ENCODE assay signal across 1 cellular context in the genomic region with DNA sequence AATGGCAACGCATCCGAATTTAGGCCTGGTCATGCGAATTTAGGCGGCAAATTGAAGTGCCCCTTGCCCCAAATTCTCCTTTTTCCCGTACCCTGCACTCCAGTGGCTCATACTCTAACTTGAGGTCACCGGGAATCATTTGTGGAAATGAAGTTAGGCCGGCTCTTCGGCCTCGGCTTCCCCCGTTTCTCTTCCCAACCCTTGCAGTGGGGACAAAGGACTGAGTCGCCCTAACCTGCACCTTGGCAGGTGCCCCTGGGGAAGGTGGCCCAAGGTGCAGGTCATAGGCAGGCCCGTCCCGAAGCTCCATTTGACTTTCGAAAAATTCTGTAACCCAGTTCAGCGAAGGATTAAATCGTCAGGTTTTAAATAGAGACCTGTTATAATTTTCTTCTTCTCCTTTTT.
TF ChIP-seq lines count a peak whose summit lies in the region.

No MANE protein-coding gene starts in this region.

TF ChIP-seq in HepG2, 621 proteins besides CTCF, POLR2A, EP300 and RAD21:
- TF ChIP-seq MTA3 (CRISPR knock-in tag; IDR thresholded peaks at IDR 0.05) (no peak), ASH2L (IDR thresholded peaks at IDR 0.05; ENCODE audit: insufficient read length, low read depth, low read length) (peak; percentile 6), ZFY (CRISPR knock-in tag; IDR thresholded peaks at IDR 0.05) (peak; percentile 55; the same call in 1 of the 2 replicates), ZNF619 (CRISPR knock-in tag; IDR thresholded peaks at IDR 0.05) (0 out of 2 replicates have a peak, but pooled peaks have one; percentile 5), AHR (CRISPR knock-in tag; IDR thresholded peaks at IDR 0.05) (peak; percentile 57; the same call in 1 of the 2 replicates), MAFG (CRISPR knock-in tag; IDR thresholded peaks at IDR 0.05) (0 out of 2 replicates have a peak, but pooled peaks have one; percentile 39), ZFX (CRISPR knock-in tag; IDR thresholded peaks at IDR 0.05; ENCODE audit: low read depth) (peak; percentile 67; the same call in 1 of the 2 replicates), KDM5B (CRISPR knock-in tag; IDR thresholded peaks at IDR 0.05; ENCODE audit: borderline replicate concordance) (0 out of 2 replicates have a peak, but pooled peaks have one; percentile 8), ZNF703 (CRISPR knock-in tag; IDR thresholded peaks at IDR 0.05; ENCODE audit: borderline replicate concordance) (0 out of 2 replicates have a peak, but pooled peaks have one; percentile 2), ZNF501 (CRISPR knock-in tag; IDR thresholded peaks at IDR 0.05) (peak; percentile 79; the same call in 1 of the 2 replicates), ZNF761 (CRISPR knock-in tag; conservative IDR thresholded peaks at IDR 0.05) (no peak), REL (CRISPR knock-in tag; conservative IDR thresholded peaks at IDR 0.05) (no peak), ZNF451 (CRISPR knock-in tag; IDR thresholded peaks at IDR 0.05) (no peak), SIN3A (IDR thresholded peaks at IDR 0.05; ENCODE audit: borderline replicate concordance, low read depth, low read length) (0 out of 2 replicates have a peak, but pooled peaks have one; percentile 7), KLF13 (CRISPR knock-in tag; IDR thresholded peaks at IDR 0.05) (no peak), ZSCAN30 (CRISPR knock-in tag; IDR thresholded peaks at IDR 0.05) (no peak), ZNF605 (CRISPR knock-in tag; IDR thresholded peaks at IDR 0.05) (peak; percentile 56; the same call in 1 of the 2 replicates), RBM39 (IDR thresholded peaks at IDR 0.05; ENCODE audit: low read depth, low read length, poor library complexity, severe bottlenecking) (peak; percentile 5), NBN (conservative IDR thresholded peaks at IDR 0.05) (no peak), ZNF598 (CRISPR knock-in tag; IDR thresholded peaks at IDR 0.05; ENCODE audit: borderline replicate concordance) (0 out of 2 replicates have a peak, but pooled peaks have one; percentile 4), ZNF607 (CRISPR knock-in tag; IDR thresholded peaks at IDR 0.05; ENCODE audit: borderline replicate concordance) (0 out of 2 replicates have a peak, but pooled peaks have one; percentile 12), ZNF350 (CRISPR knock-in tag; IDR thresholded peaks at IDR 0.05; ENCODE audit: borderline replicate concordance, low read depth) (peak; percentile 60; the same call in 1 of the 2 replicates), KLF12 (CRISPR knock-in tag; IDR thresholded peaks at IDR 0.05; ENCODE audit: borderline replicate concordance) (no peak), ZNF83 (CRISPR knock-in tag; IDR thresholded peaks at IDR 0.05; ENCODE audit: borderline replicate concordance) (no peak), MZF1 (CRISPR knock-in tag; IDR thresholded peaks at IDR 0.05; ENCODE audit: borderline replicate concordance) (no peak)
- TF ChIP-seq, protein P1, sequence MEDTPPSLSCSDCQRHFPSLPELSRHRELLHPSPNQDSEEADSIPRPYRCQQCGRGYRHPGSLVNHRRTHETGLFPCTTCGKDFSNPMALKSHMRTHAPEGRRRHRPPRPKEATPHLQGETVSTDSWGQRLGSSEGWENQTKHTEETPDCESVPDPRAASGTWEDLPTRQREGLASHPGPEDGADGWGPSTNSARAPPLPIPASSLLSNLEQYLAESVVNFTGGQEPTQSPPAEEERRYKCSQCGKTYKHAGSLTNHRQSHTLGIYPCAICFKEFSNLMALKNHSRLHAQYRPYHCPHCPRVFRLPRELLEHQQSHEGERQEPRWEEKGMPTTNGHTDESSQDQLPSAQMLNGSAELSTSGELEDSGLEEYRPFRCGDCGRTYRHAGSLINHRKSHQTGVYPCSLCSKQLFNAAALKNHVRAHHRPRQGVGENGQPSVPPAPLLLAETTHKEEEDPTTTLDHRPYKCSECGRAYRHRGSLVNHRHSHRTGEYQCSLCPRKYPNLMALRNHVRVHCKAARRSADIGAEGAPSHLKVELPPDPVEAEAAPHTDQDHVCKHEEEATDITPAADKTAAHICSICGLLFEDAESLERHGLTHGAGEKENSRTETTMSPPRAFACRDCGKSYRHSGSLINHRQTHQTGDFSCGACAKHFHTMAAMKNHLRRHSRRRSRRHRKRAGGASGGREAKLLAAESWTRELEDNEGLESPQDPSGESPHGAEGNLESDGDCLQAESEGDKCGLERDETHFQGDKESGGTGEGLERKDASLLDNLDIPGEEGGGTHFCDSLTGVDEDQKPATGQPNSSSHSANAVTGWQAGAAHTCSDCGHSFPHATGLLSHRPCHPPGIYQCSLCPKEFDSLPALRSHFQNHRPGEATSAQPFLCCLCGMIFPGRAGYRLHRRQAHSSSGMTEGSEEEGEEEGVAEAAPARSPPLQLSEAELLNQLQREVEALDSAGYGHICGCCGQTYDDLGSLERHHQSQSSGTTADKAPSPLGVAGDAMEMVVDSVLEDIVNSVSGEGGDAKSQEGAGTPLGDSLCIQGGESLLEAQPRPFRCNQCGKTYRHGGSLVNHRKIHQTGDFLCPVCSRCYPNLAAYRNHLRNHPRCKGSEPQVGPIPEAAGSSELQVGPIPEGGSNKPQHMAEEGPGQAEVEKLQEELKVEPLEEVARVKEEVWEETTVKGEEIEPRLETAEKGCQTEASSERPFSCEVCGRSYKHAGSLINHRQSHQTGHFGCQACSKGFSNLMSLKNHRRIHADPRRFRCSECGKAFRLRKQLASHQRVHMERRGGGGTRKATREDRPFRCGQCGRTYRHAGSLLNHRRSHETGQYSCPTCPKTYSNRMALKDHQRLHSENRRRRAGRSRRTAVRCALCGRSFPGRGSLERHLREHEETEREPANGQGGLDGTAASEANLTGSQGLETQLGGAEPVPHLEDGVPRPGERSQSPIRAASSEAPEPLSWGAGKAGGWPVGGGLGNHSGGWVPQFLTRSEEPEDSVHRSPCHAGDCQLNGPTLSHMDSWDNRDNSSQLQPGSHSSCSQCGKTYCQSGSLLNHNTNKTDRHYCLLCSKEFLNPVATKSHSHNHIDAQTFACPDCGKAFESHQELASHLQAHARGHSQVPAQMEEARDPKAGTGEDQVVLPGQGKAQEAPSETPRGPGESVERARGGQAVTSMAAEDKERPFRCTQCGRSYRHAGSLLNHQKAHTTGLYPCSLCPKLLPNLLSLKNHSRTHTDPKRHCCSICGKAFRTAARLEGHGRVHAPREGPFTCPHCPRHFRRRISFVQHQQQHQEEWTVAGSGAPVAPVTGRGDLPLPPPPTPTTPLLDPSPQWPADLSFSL (CRISPR knock-in tag; IDR thresholded peaks at IDR 0.05): 0 out of 2 replicates have a peak, but pooled peaks have one; percentile 15
- TF ChIP-seq, protein P2, sequence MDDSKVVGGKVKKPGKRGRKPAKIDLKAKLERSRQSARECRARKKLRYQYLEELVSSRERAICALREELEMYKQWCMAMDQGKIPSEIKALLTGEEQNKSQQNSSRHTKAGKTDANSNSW (CRISPR knock-in tag; IDR thresholded peaks at IDR 0.05; ENCODE audit: borderline replicate concordance): no peak
- TF ChIP-seq, protein P3, sequence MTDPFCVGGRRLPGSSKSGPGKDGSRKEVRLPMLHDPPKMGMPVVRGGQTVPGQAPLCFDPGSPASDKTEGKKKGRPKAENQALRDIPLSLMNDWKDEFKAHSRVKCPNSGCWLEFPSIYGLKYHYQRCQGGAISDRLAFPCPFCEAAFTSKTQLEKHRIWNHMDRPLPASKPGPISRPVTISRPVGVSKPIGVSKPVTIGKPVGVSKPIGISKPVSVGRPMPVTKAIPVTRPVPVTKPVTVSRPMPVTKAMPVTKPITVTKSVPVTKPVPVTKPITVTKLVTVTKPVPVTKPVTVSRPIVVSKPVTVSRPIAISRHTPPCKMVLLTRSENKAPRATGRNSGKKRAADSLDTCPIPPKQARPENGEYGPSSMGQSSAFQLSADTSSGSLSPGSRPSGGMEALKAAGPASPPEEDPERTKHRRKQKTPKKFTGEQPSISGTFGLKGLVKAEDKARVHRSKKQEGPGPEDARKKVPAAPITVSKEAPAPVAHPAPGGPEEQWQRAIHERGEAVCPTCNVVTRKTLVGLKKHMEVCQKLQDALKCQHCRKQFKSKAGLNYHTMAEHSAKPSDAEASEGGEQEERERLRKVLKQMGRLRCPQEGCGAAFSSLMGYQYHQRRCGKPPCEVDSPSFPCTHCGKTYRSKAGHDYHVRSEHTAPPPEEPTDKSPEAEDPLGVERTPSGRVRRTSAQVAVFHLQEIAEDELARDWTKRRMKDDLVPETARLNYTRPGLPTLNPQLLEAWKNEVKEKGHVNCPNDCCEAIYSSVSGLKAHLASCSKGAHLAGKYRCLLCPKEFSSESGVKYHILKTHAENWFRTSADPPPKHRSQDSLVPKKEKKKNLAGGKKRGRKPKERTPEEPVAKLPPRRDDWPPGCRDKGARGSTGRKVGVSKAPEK (CRISPR knock-in tag; IDR thresholded peaks at IDR 0.05; ENCODE audit: borderline replicate concordance): 0 out of 2 replicates have a peak, but pooled peaks have one; percentile 34
- TF ChIP-seq, protein P4, sequence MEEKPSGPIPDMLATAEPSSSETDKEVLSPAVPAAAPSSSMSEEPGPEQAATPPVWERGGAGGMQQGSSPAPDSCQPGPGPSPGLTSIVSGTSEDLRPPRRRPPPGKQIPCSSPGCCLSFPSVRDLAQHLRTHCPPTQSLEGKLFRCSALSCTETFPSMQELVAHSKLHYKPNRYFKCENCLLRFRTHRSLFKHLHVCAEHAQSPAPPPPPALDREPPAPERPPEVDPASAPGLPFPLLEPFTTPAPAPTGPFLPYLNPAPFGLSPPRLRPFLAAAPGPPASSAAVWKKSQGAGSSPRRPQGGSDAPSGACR (CRISPR knock-in tag; IDR thresholded peaks at IDR 0.05): no peak
- TF ChIP-seq, protein P5, sequence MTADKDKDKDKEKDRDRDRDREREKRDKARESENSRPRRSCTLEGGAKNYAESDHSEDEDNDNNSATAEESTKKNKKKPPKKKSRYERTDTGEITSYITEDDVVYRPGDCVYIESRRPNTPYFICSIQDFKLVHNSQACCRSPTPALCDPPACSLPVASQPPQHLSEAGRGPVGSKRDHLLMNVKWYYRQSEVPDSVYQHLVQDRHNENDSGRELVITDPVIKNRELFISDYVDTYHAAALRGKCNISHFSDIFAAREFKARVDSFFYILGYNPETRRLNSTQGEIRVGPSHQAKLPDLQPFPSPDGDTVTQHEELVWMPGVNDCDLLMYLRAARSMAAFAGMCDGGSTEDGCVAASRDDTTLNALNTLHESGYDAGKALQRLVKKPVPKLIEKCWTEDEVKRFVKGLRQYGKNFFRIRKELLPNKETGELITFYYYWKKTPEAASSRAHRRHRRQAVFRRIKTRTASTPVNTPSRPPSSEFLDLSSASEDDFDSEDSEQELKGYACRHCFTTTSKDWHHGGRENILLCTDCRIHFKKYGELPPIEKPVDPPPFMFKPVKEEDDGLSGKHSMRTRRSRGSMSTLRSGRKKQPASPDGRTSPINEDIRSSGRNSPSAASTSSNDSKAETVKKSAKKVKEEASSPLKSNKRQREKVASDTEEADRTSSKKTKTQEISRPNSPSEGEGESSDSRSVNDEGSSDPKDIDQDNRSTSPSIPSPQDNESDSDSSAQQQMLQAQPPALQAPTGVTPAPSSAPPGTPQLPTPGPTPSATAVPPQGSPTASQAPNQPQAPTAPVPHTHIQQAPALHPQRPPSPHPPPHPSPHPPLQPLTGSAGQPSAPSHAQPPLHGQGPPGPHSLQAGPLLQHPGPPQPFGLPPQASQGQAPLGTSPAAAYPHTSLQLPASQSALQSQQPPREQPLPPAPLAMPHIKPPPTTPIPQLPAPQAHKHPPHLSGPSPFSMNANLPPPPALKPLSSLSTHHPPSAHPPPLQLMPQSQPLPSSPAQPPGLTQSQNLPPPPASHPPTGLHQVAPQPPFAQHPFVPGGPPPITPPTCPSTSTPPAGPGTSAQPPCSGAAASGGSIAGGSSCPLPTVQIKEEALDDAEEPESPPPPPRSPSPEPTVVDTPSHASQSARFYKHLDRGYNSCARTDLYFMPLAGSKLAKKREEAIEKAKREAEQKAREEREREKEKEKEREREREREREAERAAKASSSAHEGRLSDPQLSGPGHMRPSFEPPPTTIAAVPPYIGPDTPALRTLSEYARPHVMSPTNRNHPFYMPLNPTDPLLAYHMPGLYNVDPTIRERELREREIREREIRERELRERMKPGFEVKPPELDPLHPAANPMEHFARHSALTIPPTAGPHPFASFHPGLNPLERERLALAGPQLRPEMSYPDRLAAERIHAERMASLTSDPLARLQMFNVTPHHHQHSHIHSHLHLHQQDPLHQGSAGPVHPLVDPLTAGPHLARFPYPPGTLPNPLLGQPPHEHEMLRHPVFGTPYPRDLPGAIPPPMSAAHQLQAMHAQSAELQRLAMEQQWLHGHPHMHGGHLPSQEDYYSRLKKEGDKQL (CRISPR knock-in tag; IDR thresholded peaks at IDR 0.05; ENCODE audit: low read depth): no peak
- TF ChIP-seq, protein P6, sequence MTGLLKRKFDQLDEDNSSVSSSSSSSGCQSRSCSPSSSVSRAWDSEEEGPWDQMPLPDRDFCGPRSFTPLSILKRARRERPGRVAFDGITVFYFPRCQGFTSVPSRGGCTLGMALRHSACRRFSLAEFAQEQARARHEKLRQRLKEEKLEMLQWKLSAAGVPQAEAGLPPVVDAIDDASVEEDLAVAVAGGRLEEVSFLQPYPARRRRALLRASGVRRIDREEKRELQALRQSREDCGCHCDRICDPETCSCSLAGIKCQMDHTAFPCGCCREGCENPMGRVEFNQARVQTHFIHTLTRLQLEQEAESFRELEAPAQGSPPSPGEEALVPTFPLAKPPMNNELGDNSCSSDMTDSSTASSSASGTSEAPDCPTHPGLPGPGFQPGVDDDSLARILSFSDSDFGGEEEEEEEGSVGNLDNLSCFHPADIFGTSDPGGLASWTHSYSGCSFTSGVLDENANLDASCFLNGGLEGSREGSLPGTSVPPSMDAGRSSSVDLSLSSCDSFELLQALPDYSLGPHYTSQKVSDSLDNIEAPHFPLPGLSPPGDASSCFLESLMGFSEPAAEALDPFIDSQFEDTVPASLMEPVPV (CRISPR knock-in tag; IDR thresholded peaks at IDR 0.05): no peak
